Comparison of ENCODE assay signal across 2 cellular contexts in genomic region chr19:45523642-45524256, GRCh38.
A peak's percentile ranks its signal among the peaks of the same experiment; 100 is the strongest.
TF ChIP-seq lines count a peak whose summit lies in the region.

No MANE protein-coding gene starts in this region.

TF ChIP-seq in HCT116, 20 proteins besides CTCF, POLR2A, EP300 and RAD21:
- TF ChIP-seq SP1 (IDR thresholded peaks at IDR 0.05; ENCODE audit: low read depth): no peak
- no peak for TF ChIP-seq ELF1 (IDR thresholded peaks at IDR 0.05; ENCODE audit: borderline replicate concordance, low read depth)
- TF ChIP-seq TCF7L2 (IDR thresholded peaks at IDR 0.05; ENCODE audit: borderline replicate concordance, extremely low read depth, insufficient read depth, insufficient read length): peak; percentile 74

TF ChIP-seq in SK-N-SH, 30 proteins besides CTCF, POLR2A, EP300 and RAD21:
- TF ChIP-seq SMC3 (IDR thresholded peaks at IDR 0.05; ENCODE audit: low read depth, low read length) (peak; percentile 78), JUND (IDR thresholded peaks at IDR 0.05) (no peak), FOXJ3 (CRISPR knock-in tag; IDR thresholded peaks at IDR 0.05) (no peak), RCOR1 (IDR thresholded peaks at IDR 0.05; ENCODE audit: low read length) (0 out of 2 replicates have a peak, but pooled peaks have one; percentile 37), REST (IDR thresholded peaks at IDR 0.05; ENCODE audit: low read depth, low read length) (0 out of 2 replicates have a peak, but pooled peaks have one; percentile 19), CHD2 (IDR thresholded peaks at IDR 0.05; ENCODE audit: low read length, partially characterized antibody) (peak; percentile 72)
TF ChIP-seq in SK-N-SH: peak in this region for 4.
